8 cellular contexts compared by ENCODE assay signal in the genomic region with DNA sequence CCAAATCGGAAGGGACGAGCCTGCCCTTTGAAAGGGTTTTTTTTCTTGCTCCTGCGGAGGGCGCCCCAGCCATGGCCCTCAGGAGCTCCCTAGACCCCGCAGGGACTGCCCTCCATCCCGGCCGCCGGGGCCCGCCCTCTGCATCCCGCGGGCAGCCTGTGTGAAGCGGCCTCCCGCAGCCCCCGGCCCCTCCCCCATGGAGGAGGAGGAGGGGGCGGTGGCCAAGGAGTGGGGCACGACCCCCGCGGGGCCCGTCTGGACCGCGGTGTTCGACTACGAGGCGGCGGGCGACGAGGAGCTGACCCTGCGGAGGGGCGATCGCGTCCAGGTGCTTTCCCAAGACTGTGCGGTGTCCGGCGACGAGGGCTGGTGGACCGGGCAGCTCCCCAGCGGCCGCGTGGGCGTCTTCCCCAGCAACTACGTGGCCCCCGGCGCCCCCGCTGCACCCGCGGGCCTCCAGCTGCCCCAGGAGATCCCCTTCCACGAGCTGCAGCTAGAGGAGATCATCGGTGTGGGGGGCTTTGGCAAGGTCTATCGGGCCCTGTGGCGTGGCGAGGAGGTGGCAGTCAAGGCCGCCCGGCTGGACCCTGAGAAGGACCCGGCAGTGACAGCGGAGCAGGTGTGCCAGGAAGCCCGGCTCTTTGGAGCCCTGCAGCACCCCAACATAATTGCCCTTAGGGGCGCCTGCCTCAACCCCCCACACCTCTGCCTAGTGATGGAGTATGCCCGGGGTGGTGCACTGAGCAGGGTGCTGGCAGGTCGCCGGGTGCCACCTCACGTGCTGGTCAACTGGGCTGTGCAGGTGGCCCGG. TPM values are rescaled to one million over a fixed set of nuclear protein-coding genes. Genes with fewer than 3 reads are reported as not detected.
DNase-seq lines count a peak whose midpoint lies in the region; ATAC-seq and TF ChIP-seq lines count a peak whose summit lies in the region.

No MANE protein-coding gene starts in this region.

- POLR2A ChIA-PET in Panc1 (lab: Charles Lee) = interaction anchor here (0.6 to 3.5 kb wide), 8 partner anchors 9 to 416 kb away, joined by 3 to 41 read pairs (median 6); no protein-coding TSS in a partner anchor

- H3K27me3 ChIP-seq in Panc1 (ENCODE audit: control insufficient read depth, insufficient read depth, low read length) (peaks cover 9% of the 10 kb centered on the region), breast epithelium (no peaks in the 10 kb centered on the region)

- TF ChIP-seq CTCF in HFFc6 (IDR thresholded peaks at IDR 0.05) = peak; percentile 34; the same call in 1 of the 2 replicates
- no peak for TF ChIP-seq CTCF in Panc1 (IDR thresholded peaks at IDR 0.05)
- TF ChIP-seq CTCF in breast epithelium (IDR thresholded peaks at IDR 0.05) = no peak

- H3K27me3 Mint-ChIP-seq in HFFc6 (ENCODE audit: insufficient read depth) = no peaks in the 10 kb centered on the region; the same call in 1 of the 2 replicates
- no peaks in the 10 kb centered on the region for H3K27me3 Mint-ChIP-seq in stimulated activated naive CD8-positive, alpha-beta T cell treated with anti-CD3 and anti-CD28 coated beads, Interleukin-15, Interleukin-2, amounts not matched to agents 100 ng/mL and 50 ng/mL, for 24 hours

- H3K4me1 Mint-ChIP-seq in HFFc6 (ENCODE audit: low read depth) = peaks cover 41% of the 10 kb centered on the region
- peaks cover 38% of the 10 kb centered on the region for H3K4me1 Mint-ChIP-seq in stimulated activated naive CD8-positive, alpha-beta T cell treated with anti-CD3 and anti-CD28 coated beads, Interleukin-15, Interleukin-2, amounts not matched to agents 100 ng/mL and 50 ng/mL, for 24 hours (ENCODE audit: low read depth)

- H3K4me3 Mint-ChIP-seq in HFFc6 = peak overlapping the region; percentile 3
- H3K4me3 Mint-ChIP-seq in stimulated activated naive CD8-positive, alpha-beta T cell treated with anti-CD3 and anti-CD28 coated beads, Interleukin-15, Interleukin-2, amounts not matched to agents 100 ng/mL and 50 ng/mL, for 24 hours = peak overlapping the region; percentile 55

- ATAC-seq in Panc1 = peak; percentile 52

- peak overlapping the region; percentile 2; the same call in 1 of the 2 replicates for H3K27ac ChIP-seq in Panc1 (ENCODE audit: low read length)
- peak overlapping the region in 1 of 2 donors; percentile 94 for H3K27ac ChIP-seq in breast epithelium

- CTCF ChIA-PET in Panc1 (lab: Charles Lee) = interaction anchor here (0.5 to 3.2 kb wide), 21 partner anchors 8 to 557 kb away, joined by 3 to 43 read pairs (median 6); partner anchors contain the start of gene TTC9B

- H3K4me1 ChIP-seq in Panc1 (ENCODE audit: control insufficient read depth, insufficient read depth, low read length) (peaks cover 23% of the 10 kb centered on the region), breast epithelium (peaks cover 0 to 10% of the 10 kb centered on the region in 2 donors)

- H3K36me3 Mint-ChIP-seq in HFFc6 (ENCODE audit: low read depth) = peaks cover 5% of the 10 kb centered on the region; the same call in 1 of the 2 replicates
- H3K36me3 Mint-ChIP-seq in stimulated activated naive CD8-positive, alpha-beta T cell treated with anti-CD3 and anti-CD28 coated beads, Interleukin-15, Interleukin-2, amounts not matched to agents 100 ng/mL and 50 ng/mL, for 24 hours (ENCODE audit: low read depth) = peaks cover 5% of the 10 kb centered on the region

- in situ Hi-C loops in Panc1 (cut with HindIII; ENCODE audit: low pct_unique_long_range_greater_than_20kb, low sequenced_read_pairs) = loop anchor here (5.0 kb wide), 4 partner anchors 35 to 410 kb away; partner anchors contain the start of genes CCNP and ZNF780A

- H3K4me3 ChIP-seq in Panc1 (ENCODE audit: low read depth in 2 of 2, low read length in 2 of 2) (peak overlapping the region; percentile 36 to 57), breast epithelium (peak overlapping the region; percentile 95 to 96 (median 96))

- DNase-seq in NCI-H524 (lab: John Stamatoyannopoulos, UW) = peak; percentile 14 to 49
- DNase-seq in NCI-H524 treated with DMSO at 0.1 percent for 48 hours (lab: John Stamatoyannopoulos, UW) = no peak
- no peak for DNase-seq in HFFc6
- DNase-seq in Panc1 (ENCODE audit: low read depth, low spot score) = no peak
- no peak for DNase-seq in breast epithelium (ENCODE audit: low spot score in 2 of 2)
- peak; percentile 74 for DNase-seq in left kidney (ENCODE audit: low read depth, low spot score)
- no peak for DNase-seq in NK-92 treated with Interleukin-12 subunit alpha and Interleukin-12 subunit beta, amount 100 ng/mL, for 24 hours (lab: John Stamatoyannopoulos, UW)

- TF ChIP-seq POLR2A in breast epithelium (IDR thresholded peaks at IDR 0.05) = no peak

- no peaks in the 10 kb centered on the region for H3K36me3 ChIP-seq in Panc1 (ENCODE audit: control insufficient read depth, insufficient read depth, low read length)
- H3K36me3 ChIP-seq in breast epithelium = no peaks in the 10 kb centered on the region

- BruUV-seq in Panc1 (replicated peaks; lab: Mats Ljungman, UMichigan) = no TSS peak

- H3K9me3 Mint-ChIP-seq in HFFc6 = no peaks in the 10 kb centered on the region
- H3K9me3 Mint-ChIP-seq in stimulated activated naive CD8-positive, alpha-beta T cell treated with anti-CD3 and anti-CD28 coated beads, Interleukin-15, Interleukin-2, amounts not matched to agents 100 ng/mL and 50 ng/mL, for 24 hours = no peaks in the 10 kb centered on the region

- intact Hi-C loops in Panc1 (cut with micrococcal nuclease; ENCODE audit: unreplicated experiment) = loop anchor here (2.0 kb wide), 1 partner anchor 27 kb away; no protein-coding TSS in a partner anchor
- intact Hi-C loops in breast epithelium (cut with DNase I; ENCODE audit: low total_unique reads) = no loop called here

- no peak overlapping the region for H3K27ac Mint-ChIP-seq in HFFc6
- no peak overlapping the region for H3K27ac Mint-ChIP-seq in stimulated activated naive CD8-positive, alpha-beta T cell treated with anti-CD3 and anti-CD28 coated beads, Interleukin-15, Interleukin-2, amounts not matched to agents 100 ng/mL and 50 ng/mL, for 24 hours

- H3K9me3 ChIP-seq in Panc1 (ENCODE audit: control insufficient read depth, insufficient read depth, low read depth, low read length) = no peaks in the 10 kb centered on the region
- no peaks in the 10 kb centered on the region for H3K9me3 ChIP-seq in breast epithelium

RNA-seq across cellular contexts. Expression of gene MAP3K10, which starts 0.8 kb away (rescaled TPM):
- 10 to 100 TPM; 10.7 to 14.9 (median 11.3) TPM for total RNA-seq in HFFc6 (2021; fragmentation: NEBNext Ultra II Directional; extraction: Animal tissue kit (Norgen Biotek cat#: 25700))
- 255 TPM for total RNA-seq in Panc1 (2021; ENCODE audit: unreplicated experiment)
- polyA plus RNA-seq in Panc1 (2012; ENCODE audit: insufficient read length) = 324 TPM
- total RNA-seq in breast epithelium = 10 to 100 TPM in 2 of 3 donors, 1 to 10 TPM in 1; 6.1 to 13.5 (median 10.2) TPM

RNA-seq across cellular contexts. Expression of gene TTC9B, which starts 26.1 kb away (rescaled TPM):
- total RNA-seq in HFFc6 (2021; fragmentation: NEBNext Ultra II Directional; extraction: Animal tissue kit (Norgen Biotek cat#: 25700)) = not detected
- 2.3 TPM for total RNA-seq in Panc1 (2021; ENCODE audit: unreplicated experiment)
- 1.8 TPM for polyA plus RNA-seq in Panc1 (2012; ENCODE audit: insufficient read length)
- total RNA-seq in breast epithelium = under 1 TPM in 1 of 3 donors, not detected in 2; 0.29 TPM

RNA-seq across cellular contexts. Expression of gene CCNP, which starts 34.4 kb away (rescaled TPM):
- under 1 TPM in 3 of 6 experiments, not detected in 3; 0.22 to 0.33 (median 0.31) TPM for total RNA-seq in HFFc6 (2021; fragmentation: NEBNext Ultra II Directional; extraction: Animal tissue kit (Norgen Biotek cat#: 25700))
- total RNA-seq in Panc1 (2021; ENCODE audit: unreplicated experiment) (3.0 TPM), breast epithelium (1 to 10 TPM in 1 of 3 donors, under 1 TPM in 1, not detected in 1; 0.29 to 2.3 TPM)
- polyA plus RNA-seq in Panc1 (2012; ENCODE audit: insufficient read length) = 4.4 TPM

Comparison
In these comparisons a context has a peak if more than half of its experiments do, and no peak if none do; other contexts are left out.
1. DNase-seq: peak in NCI-H524 (2 of 2) and left kidney (single experiment); none in NCI-H524 treated with DMSO at 0.1 percent for 48 hours (single experiment), HFFc6 (single experiment), Panc1 (single experiment), breast epithelium (0 of 2) and NK-92 treated with Interleukin-12 subunit alpha and Interleukin-12 subunit beta, amount 100 ng/mL, for 24 hours (single experiment).
2. RNA of gene MAP3K10, which starts 0.8 kb away (total RNA-seq): 255 TPM in Panc1 (single experiment); 10.7 to 14.9 TPM in HFFc6 and 6.1 to 13.5 TPM in breast epithelium; every median in the first group is over 10 times any median in the second.